8 cellular contexts compared by ENCODE assay signal in the genomic region with DNA sequence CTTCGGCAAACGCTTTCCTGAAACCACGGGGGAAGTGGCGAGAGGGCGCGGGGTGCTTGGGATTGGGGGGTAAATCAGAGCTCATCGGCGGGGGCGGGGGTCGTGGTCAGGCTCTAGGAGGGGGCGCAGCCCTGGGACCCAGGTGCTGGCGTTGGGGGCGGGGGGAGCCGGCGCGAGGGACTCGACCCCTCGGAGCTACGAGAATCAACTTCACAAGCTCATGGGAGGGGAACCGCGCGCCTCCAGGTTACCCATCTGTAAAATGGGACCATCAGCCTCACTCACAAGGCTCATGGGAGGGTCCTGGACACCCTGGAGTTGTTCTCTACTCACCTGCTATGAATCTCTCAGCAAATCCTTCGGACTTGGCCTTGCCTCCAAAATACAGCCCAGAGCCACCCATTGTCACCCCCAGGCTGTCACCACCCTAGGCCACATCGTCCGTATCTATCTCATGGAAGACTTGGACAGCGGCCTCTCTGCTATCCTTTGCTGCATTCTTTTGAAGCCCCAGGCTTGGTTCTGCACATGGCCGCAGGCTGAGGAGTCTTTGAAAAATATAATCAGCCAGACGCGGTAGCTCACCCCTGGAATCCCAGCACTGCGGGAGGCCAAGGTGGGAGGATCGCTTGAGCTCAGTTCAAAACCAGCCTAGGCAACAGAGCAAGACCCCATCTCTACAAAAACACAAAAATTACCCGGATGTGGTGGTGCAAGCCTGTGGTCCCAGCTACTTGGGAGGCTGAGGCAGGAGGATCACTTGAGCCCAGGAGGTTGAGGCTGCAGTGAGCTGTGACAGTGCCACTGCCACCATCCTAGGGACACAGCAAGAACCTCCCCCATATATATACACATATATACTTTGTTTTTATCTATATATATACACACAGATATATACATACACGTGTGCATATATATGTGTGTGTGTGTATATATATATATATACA. TPM values are rescaled to one million over a fixed set of nuclear protein-coding genes. Genes with fewer than 3 reads are reported as not detected.
DNase-seq lines count a peak whose midpoint lies in the region; ATAC-seq, FAIRE-seq and TF ChIP-seq lines count a peak whose summit lies in the region.

No MANE protein-coding gene starts in this region.

- no peak for TF ChIP-seq EP300 in suprapubic skin (IDR thresholded peaks at IDR 0.05)

- peaks cover 31% of the 10 kb centered on the region for H3K36me3 Mint-ChIP-seq in activated CD4-positive, alpha-beta T cell treated with anti-CD3 and anti-CD28 coated beads for 36 hours (ENCODE audit: low read depth)

- peaks cover 10 to 39% of the 10 kb centered on the region in 2 donors for H3K4me1 ChIP-seq in adrenal gland (replicated peaks in 1 of 2)
- H3K4me1 ChIP-seq in suprapubic skin, result peaks cover 47% of the 10 kb centered on the region

- no peaks in the 10 kb centered on the region for H3K27me3 Mint-ChIP-seq in activated CD4-positive, alpha-beta T cell treated with anti-CD3 and anti-CD28 coated beads for 36 hours

- WGBS in adrenal gland, 4 donors, result 43 to 79% (median 55%) methylated on average over 13 to 33 of the region's 33 CpGs
- WGBS in suprapubic skin, result 79% methylated on average over 9 of the region's 33 CpGs

- H3K9me3 ChIP-seq in adrenal gland (replicated peaks in 1 of 3), result no peaks in the 10 kb centered on the region
- no peaks in the 10 kb centered on the region for H3K9me3 ChIP-seq in suprapubic skin

- ATAC-seq in activated CD4-positive, alpha-beta T cell treated with anti-CD3 and anti-CD28 coated beads for 36 hours, result no peak
- ATAC-seq in HG03097 (IDR thresholded peaks at IDR 0.05; ENCODE audit: low FRiP score, unreplicated experiment), result no peak

- H3K27ac ChIP-seq in adrenal gland (peak overlapping the region in 4 of 5 donors; percentile 77 to 91 (median 84)), layer of hippocampus (ENCODE audit: low read depth, low read length) (peak overlapping the region; percentile 96), suprapubic skin (peak overlapping the region; percentile 83)

- POLR2A ChIA-PET in activated CD4-positive, alpha-beta T cell treated with anti-CD3 and anti-CD28 coated beads for 36 hours (lab: Charles Lee), result interaction anchor here (0.6 to 1.6 kb wide), 3 partner anchors 36 to 259 kb away, joined by 3 to 5 read pairs (median 4); a partner anchor contains a TSS

- intact Hi-C loops in activated CD4-positive, alpha-beta T cell treated with anti-CD3 and anti-CD28 coated beads for 36 hours (cut with DNase I, micrococcal nuclease), result loop anchor here (1.0 to 5.0 kb wide), 18 partner anchors 26 to 1577 kb away; a partner anchor contains a TSS
- intact Hi-C loops in adrenal gland (cut with DNase I), result no loop called here

- H3K27ac Mint-ChIP-seq in activated CD4-positive, alpha-beta T cell treated with anti-CD3 and anti-CD28 coated beads for 36 hours, result peak overlapping the region; percentile 90

- peak overlapping the region; percentile 94 for H3K4me3 Mint-ChIP-seq in activated CD4-positive, alpha-beta T cell treated with anti-CD3 and anti-CD28 coated beads for 36 hours

- peak overlapping the region in 3 of 4 donors; percentile 19 to 97 (median 73) for H3K4me3 ChIP-seq in adrenal gland
- H3K4me3 ChIP-seq in suprapubic skin, result peak overlapping the region; percentile 73

- H3K4me1 Mint-ChIP-seq in activated CD4-positive, alpha-beta T cell treated with anti-CD3 and anti-CD28 coated beads for 36 hours, result peaks cover 58% of the 10 kb centered on the region

- H3K36me3 ChIP-seq in adrenal gland (replicated peaks in 1 of 2) (peaks cover 0 to under 1% of the 10 kb centered on the region in 2 donors), suprapubic skin (peaks cover 6% of the 10 kb centered on the region)

- CTCF ChIA-PET in activated CD4-positive, alpha-beta T cell treated with anti-CD3 and anti-CD28 coated beads for 36 hours (lab: Charles Lee), result interaction anchor here (0.6 to 5.3 kb wide), 8 partner anchors 8 to 175 kb away, joined by 3 to 39 read pairs (median 5); a partner anchor contains a TSS

- TF ChIP-seq POLR2A in adrenal gland (IDR thresholded peaks at IDR 0.05) (no peak), suprapubic skin (IDR thresholded peaks at IDR 0.05) (no peak)

- no peak for TF ChIP-seq CTCF in adrenal gland (IDR thresholded peaks at IDR 0.05)
- no peak for TF ChIP-seq CTCF in suprapubic skin (IDR thresholded peaks at IDR 0.05)
- TF ChIP-seq CTCF in D721Med (IDR thresholded peaks at IDR 0.05; ENCODE audit: insufficient read depth, missing control alignments), result no peak

- H3K9me3 Mint-ChIP-seq in activated CD4-positive, alpha-beta T cell treated with anti-CD3 and anti-CD28 coated beads for 36 hours (ENCODE audit: low read depth), result no peaks in the 10 kb centered on the region

- DNase-seq in activated CD4-positive, alpha-beta T cell treated with anti-CD3 and anti-CD28 coated beads for 36 hours, result no peak
- DNase-seq in activated CD4-positive, alpha-beta T cell treated with anti-CD3 and anti-CD28 coated beads for 4 hours, result no peak
- peak in 1 of 7 donors; percentile 65 for DNase-seq in adrenal gland
- DNase-seq in suprapubic skin (ENCODE audit: low spot score in 2 of 2), result no peak
- no peak for DNase-seq in NCI-H2227 (lab: John Stamatoyannopoulos, UW; ENCODE audit: unreplicated experiment)
- DNase-seq in D721Med (ENCODE audit: insufficient read length, low spot score), result no peak

- H3K27me3 ChIP-seq in adrenal gland, result no peaks in the 10 kb centered on the region
- H3K27me3 ChIP-seq in layer of hippocampus (ENCODE audit: control insufficient read depth, insufficient read depth, low read length), result no peaks in the 10 kb centered on the region
- no peaks in the 10 kb centered on the region for H3K27me3 ChIP-seq in suprapubic skin

- FAIRE-seq in D721Med (lab: Jason Lieb, UNC), result no peak

RNA-seq across cellular contexts. Expression of a gene that starts 0.9 kb away (rescaled TPM):
- 100 to 1,000 TPM in 1 of 2 experiments, 10 to 100 TPM in 1; 85.5 to 103 TPM for total RNA-seq in activated CD4-positive, alpha-beta T cell treated with anti-CD3 and anti-CD28 coated beads for 36 hours
- 100 to 1,000 TPM in 2 of 8 donors, 10 to 100 TPM in 6; 70.0 to 179 (median 90.0) TPM for total RNA-seq in adrenal gland
- 100 to 1,000 TPM in 1 of 3 donors, 10 to 100 TPM in 2; 60.9 to 118 (median 62.3) TPM for polyA plus RNA-seq in adrenal gland
- total RNA-seq in suprapubic skin, result 10 to 100 TPM; 55.6 to 85.0 (median 78.0) TPM

Comparison
In these comparisons a context has a peak if more than half of its experiments do, and no peak if none do; other contexts are left out.
1. intact Hi-C loops: an anchor here in activated CD4-positive, alpha-beta T cell treated with anti-CD3 and anti-CD28 coated beads for 36 hours (1.0 to 5.0 kb wide); none called in adrenal gland.